In the genomic region with DNA sequence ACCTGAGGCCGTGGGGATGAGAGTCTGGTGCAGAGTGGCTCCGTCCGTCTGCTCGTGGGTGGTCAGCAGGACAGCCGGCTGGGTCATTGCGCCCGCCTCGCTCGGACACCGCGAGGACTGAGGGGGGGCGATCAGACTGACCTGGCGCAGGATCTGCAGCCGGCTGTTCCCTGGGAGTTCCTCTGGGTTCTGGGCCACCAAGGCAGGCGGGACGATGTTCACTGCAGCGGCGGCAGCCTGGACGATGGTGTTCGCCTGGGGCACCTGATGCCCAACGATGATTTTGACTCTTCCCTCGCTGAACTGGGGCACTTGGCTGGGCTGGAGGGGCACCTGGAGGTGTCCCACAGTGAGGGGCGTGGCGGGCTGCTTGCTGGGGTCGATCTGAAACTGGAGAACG, we compare ENCODE assay signal across 27 cellular contexts. TPM values are rescaled to one million over a fixed set of nuclear protein-coding genes. Genes with fewer than 3 reads are reported as not detected.
DNase-seq lines count a peak whose midpoint lies in the region; ATAC-seq, FAIRE-seq and TF ChIP-seq lines count a peak whose summit lies in the region.
"Had no signal": no experiment of that assay in that cellular context is flagged by ENCODE, and none has a peak within 500 bp of the region (broad histone marks: within the 10 kb centered on the region; RNA-seq: fewer than 3 reads in every experiment).

No MANE protein-coding gene starts in this region.

- H3K27me3 ChIP-seq in RWPE2 (ENCODE audit: insufficient read depth, poor library complexity, severe bottlenecking) (no peaks in the 10 kb centered on the region), astrocyte (ENCODE audit: insufficient read depth, low read length) (no peaks in the 10 kb centered on the region), neuronal stem cell (ENCODE audit: control insufficient read depth in 3 of 3, insufficient read depth in 3 of 3, low read depth in 1 of 3, low read length in 3 of 3) (no peaks in the 10 kb centered on the region), left lung (no peaks in the 10 kb centered on the region)
- H3K27me3 ChIP-seq: BLaER1 treated with 17β-estradiol and CSF1 and Interleukin-3, amounts not matched to agents 10 nM and 100 nM had no signal

- H2BK12ac ChIP-seq in neuronal stem cell (ENCODE audit: low read length), result no peak overlapping the region

- H3K79me1 ChIP-seq in neuronal stem cell (ENCODE audit: low read depth, low read length), result no peaks in the 10 kb centered on the region

- no peaks in the 10 kb centered on the region for H3K4me1 ChIP-seq in HEK293 (ENCODE audit: control insufficient read depth, insufficient read depth, low read length)
- H3K4me1 ChIP-seq in RWPE2 (ENCODE audit: insufficient read depth, poor library complexity, severe bottlenecking), result no peaks in the 10 kb centered on the region
- H3K4me1 ChIP-seq in astrocyte (ENCODE audit: insufficient read depth, low read length), result no peaks in the 10 kb centered on the region
- H3K4me1 ChIP-seq in neuronal stem cell (ENCODE audit: control insufficient read depth in 2 of 2, insufficient read depth in 1 of 2, low read depth in 1 of 2, low read length in 2 of 2), result no peaks in the 10 kb centered on the region
- H3K4me1 ChIP-seq in left lung, result no peaks in the 10 kb centered on the region
- H3K4me1 ChIP-seq: A549; BLaER1 treated with 17β-estradiol and CSF1 and Interleukin-3, amounts not matched to agents 10 nM and 100 nM had no signal

- H2AFZ ChIP-seq in astrocyte (ENCODE audit: low read depth, low read length) (no peak overlapping the region), neuronal stem cell (ENCODE audit: low read length) (no peak overlapping the region)

- H3K27ac ChIP-seq in HEK293 (ENCODE audit: extremely low read depth, low read depth, low read length) (no peak overlapping the region), RWPE2 (ENCODE audit: poor library complexity, severe bottlenecking) (no peak overlapping the region), astrocyte (ENCODE audit: low read depth, low read length) (no peak overlapping the region), neuronal stem cell (replicated peaks; ENCODE audit: low read length) (no peak overlapping the region), left lung (no peak overlapping the region)
- H3K27ac ChIP-seq: 22Rv1; A549; BLaER1 treated with 17β-estradiol and CSF1 and Interleukin-3, amounts not matched to agents 10 nM and 100 nM; C4-2B had no signal

- H2AK5ac ChIP-seq in neuronal stem cell (ENCODE audit: low read depth, low read length), result no peak overlapping the region

- CTCF ChIA-PET in HEK293 (lab: Yijun Ruan, JAX), result interaction anchor here (0.6 to 3.2 kb wide), 2 partner anchors 15 to 24 kb away, joined by 4 to 11 read pairs; no protein-coding TSS in a partner anchor

- peak overlapping the region; percentile 86 for H4K8ac ChIP-seq in neuronal stem cell (ENCODE audit: low read depth, low read length)

- FAIRE-seq in astrocyte (lab: Jason Lieb, UNC), result no peak
- FAIRE-seq: A549, GM12878, GM12892, GM18507 had no signal

- H3K4me3 Mint-ChIP-seq in astrocyte (ENCODE audit: unreplicated experiment), result no peak overlapping the region
- H3K4me3 Mint-ChIP-seq: B cell; CD4-positive, alpha-beta T cell; CD8-positive, alpha-beta T cell had no signal

- H4K91ac ChIP-seq in neuronal stem cell (ENCODE audit: low read depth, low read length, poor library complexity), result no peak overlapping the region

- TF ChIP-seq CTCF in HEK293 (tag by site-specific recombination; IDR thresholded peaks at IDR 0.05), result no peak
- TF ChIP-seq CTCF in RWPE2 (IDR thresholded peaks at IDR 0.05; ENCODE audit: poor library complexity, severe bottlenecking), result no peak
- no peak for TF ChIP-seq CTCF in astrocyte (IDR thresholded peaks at IDR 0.05; ENCODE audit: insufficient read depth, low read depth, low read length)
- no peak for TF ChIP-seq CTCF in left lung (IDR thresholded peaks at IDR 0.05)

- H3K4me2 ChIP-seq in astrocyte (ENCODE audit: low read length) (no peak overlapping the region), neuronal stem cell (ENCODE audit: insufficient read depth, low read length, poor library complexity, severe bottlenecking) (no peak overlapping the region)
- H3K4me2 ChIP-seq: A549; BLaER1 treated with 17β-estradiol and CSF1 and Interleukin-3, amounts not matched to agents 10 nM and 100 nM had no signal

- H3K9ac ChIP-seq in astrocyte (ENCODE audit: low read length) (no peak overlapping the region), neuronal stem cell (ENCODE audit: low read depth, low read length, poor library complexity) (no peak overlapping the region)
- H3K9ac ChIP-seq: BLaER1 treated with 17β-estradiol and CSF1 and Interleukin-3, amounts not matched to agents 10 nM and 100 nM had no signal

- H3K4ac ChIP-seq in neuronal stem cell (ENCODE audit: low read length), result no peak overlapping the region

- peak overlapping the region; percentile 2 for H2BK5ac ChIP-seq in neuronal stem cell (ENCODE audit: low read length)

- H3K4me1 Mint-ChIP-seq in astrocyte (ENCODE audit: low read depth, unreplicated experiment), result no peaks in the 10 kb centered on the region
- H3K4me1 Mint-ChIP-seq: B cell had no signal

- H3K27me3 Mint-ChIP-seq in astrocyte (ENCODE audit: low read depth, unreplicated experiment), result no peaks in the 10 kb centered on the region
- H3K27me3 Mint-ChIP-seq: B cell; CD4-positive, alpha-beta T cell had no signal

- no peaks in the 10 kb centered on the region for H3K79me2 ChIP-seq in astrocyte (ENCODE audit: insufficient read depth, low read length)

- no peak overlapping the region for H2BK120ac ChIP-seq in neuronal stem cell (ENCODE audit: low read depth, low read length)

- no CpG with 5 or more reads among the region's 26 CpGs for WGBS in neuronal stem cell (ENCODE audit: extremely low coverage in 2 of 2, insufficient read length in 2 of 2, insufficient replicate concordance in 1 of 2), 2 donors

- DNase-seq in RWPE2 (ENCODE audit: low spot score) (peak; percentile 84), astrocyte (ENCODE audit: low read depth) (no peak), neuronal stem cell (ENCODE audit: low spot score) (no peak), left lung (no peak), COLO668 (lab: John Stamatoyannopoulos, UW; ENCODE audit: unreplicated experiment) (no peak), SIG-M5 (lab: John Stamatoyannopoulos, UW) (no peak)
- no peak for DNase-seq in stimulated activated CD4-positive, alpha-beta T cell treated with anti-CD3 and anti-CD28 coated beads, Interleukin-2, amount 100 ng/mL, for 24 hours
- DNase-seq: AML-193; CD4-positive, alpha-beta T cell; CD8-positive, alpha-beta T cell; COR-L47; DMS 273 treated with DMSO at 0.1 percent for 48 hours; DMS153; DMS53; DMS79; DND-41; EL; GDM1 had no signal

- H3K9me3 Mint-ChIP-seq in astrocyte (ENCODE audit: unreplicated experiment), result no peaks in the 10 kb centered on the region
- H3K9me3 Mint-ChIP-seq: CD4-positive, alpha-beta T cell; CD8-positive, alpha-beta T cell had no signal

- H3K4me3 ChIP-seq in HEK293 (ENCODE audit: low read depth, low read length) (no peak overlapping the region), RWPE2 (ENCODE audit: severe bottlenecking) (no peak overlapping the region), astrocyte (ENCODE audit: insufficient read depth, low read depth, low read length) (no peak overlapping the region), neuronal stem cell (ENCODE audit: low read length in 2 of 2) (no peak overlapping the region), left lung (no peak overlapping the region)
- H3K4me3 ChIP-seq: A549; BLaER1 treated with 17β-estradiol and CSF1 and Interleukin-3, amounts not matched to agents 10 nM and 100 nM; GM12878 had no signal

- peak overlapping the region; percentile 71 for H3K27ac Mint-ChIP-seq in astrocyte (ENCODE audit: unreplicated experiment)
- H3K27ac Mint-ChIP-seq: B cell; CD4-positive, alpha-beta T cell; CD8-positive, alpha-beta T cell had no signal

- H3K14ac ChIP-seq in neuronal stem cell (ENCODE audit: low read length), result no peak overlapping the region

- no peak overlapping the region for H3K23ac ChIP-seq in neuronal stem cell (ENCODE audit: low read depth, low read length, poor library complexity)

- H3K36me3 ChIP-seq in HEK293 (ENCODE audit: control insufficient read depth in 2 of 2, insufficient read depth in 1 of 2, low read length in 2 of 2) (peaks cover 0 to 38% of the 10 kb centered on the region in 2 experiments; a peak in 2 of 3 replicates), RWPE2 (ENCODE audit: low read depth) (peaks cover 32% of the 10 kb centered on the region), astrocyte (ENCODE audit: insufficient read depth, low read length) (peaks cover 4% of the 10 kb centered on the region), neuronal stem cell (replicated peaks in 1 of 2; ENCODE audit: control insufficient read depth in 2 of 2, insufficient read depth in 2 of 2, low read length in 2 of 2) (peaks cover 12 to 71% of the 10 kb centered on the region in 2 donors), left lung (peaks cover 3 to 38% of the 10 kb centered on the region in 2 donors)

- H3K9me3 ChIP-seq in HEK293 (ENCODE audit: control insufficient read depth, insufficient read depth, low read depth, low read length) (no peaks in the 10 kb centered on the region), RWPE2 (ENCODE audit: severe bottlenecking) (no peaks in the 10 kb centered on the region), astrocyte (ENCODE audit: insufficient read depth, low read depth, low read length) (no peaks in the 10 kb centered on the region), neuronal stem cell (replicated peaks in 1 of 2; ENCODE audit: control insufficient read depth in 2 of 2, insufficient read depth in 1 of 2, low read depth in 1 of 2, low read length in 2 of 2) (peaks cover 0 to 15% of the 10 kb centered on the region in 2 donors), left lung (peaks cover 0 to 2% of the 10 kb centered on the region in 2 donors)

- ATAC-seq in RWPE2 (ENCODE audit: low read depth) (no peak), left lung (no peak)
- ATAC-seq: A549; CD8-positive, alpha-beta T cell; GM12878 had no signal

- H2BK15ac ChIP-seq in neuronal stem cell (ENCODE audit: low read length), result no peak overlapping the region

- H3K36me3 Mint-ChIP-seq in astrocyte (ENCODE audit: low read depth, unreplicated experiment), result peaks cover 22% of the 10 kb centered on the region

- POLR2A ChIA-PET in HEK293 (lab: Yijun Ruan, JAX), result no interaction called here

- H4K20me1 ChIP-seq in astrocyte (ENCODE audit: insufficient read depth, low read length), result no peaks in the 10 kb centered on the region

- intact Hi-C loops in left lung (cut with DNase I), result no loop called here

- H3K18ac ChIP-seq in neuronal stem cell (ENCODE audit: low read length), result no peak overlapping the region

RNA-seq across cellular contexts. Expression of a gene that starts 39.2 kb away (rescaled TPM):
- total RNA-seq in astrocyte (20.3 TPM in 2 replicates), left lung (10 to 100 TPM; 10.8 to 11.5 TPM)
- 22.8 TPM for polyA plus RNA-seq in neuronal stem cell (2013, experiment 1 of 2)
- 22.1 TPM for polyA plus RNA-seq in neuronal stem cell (2013, experiment 2 of 2)
